Comparison of ENCODE assay signal across 9 cellular contexts in the genomic region with DNA sequence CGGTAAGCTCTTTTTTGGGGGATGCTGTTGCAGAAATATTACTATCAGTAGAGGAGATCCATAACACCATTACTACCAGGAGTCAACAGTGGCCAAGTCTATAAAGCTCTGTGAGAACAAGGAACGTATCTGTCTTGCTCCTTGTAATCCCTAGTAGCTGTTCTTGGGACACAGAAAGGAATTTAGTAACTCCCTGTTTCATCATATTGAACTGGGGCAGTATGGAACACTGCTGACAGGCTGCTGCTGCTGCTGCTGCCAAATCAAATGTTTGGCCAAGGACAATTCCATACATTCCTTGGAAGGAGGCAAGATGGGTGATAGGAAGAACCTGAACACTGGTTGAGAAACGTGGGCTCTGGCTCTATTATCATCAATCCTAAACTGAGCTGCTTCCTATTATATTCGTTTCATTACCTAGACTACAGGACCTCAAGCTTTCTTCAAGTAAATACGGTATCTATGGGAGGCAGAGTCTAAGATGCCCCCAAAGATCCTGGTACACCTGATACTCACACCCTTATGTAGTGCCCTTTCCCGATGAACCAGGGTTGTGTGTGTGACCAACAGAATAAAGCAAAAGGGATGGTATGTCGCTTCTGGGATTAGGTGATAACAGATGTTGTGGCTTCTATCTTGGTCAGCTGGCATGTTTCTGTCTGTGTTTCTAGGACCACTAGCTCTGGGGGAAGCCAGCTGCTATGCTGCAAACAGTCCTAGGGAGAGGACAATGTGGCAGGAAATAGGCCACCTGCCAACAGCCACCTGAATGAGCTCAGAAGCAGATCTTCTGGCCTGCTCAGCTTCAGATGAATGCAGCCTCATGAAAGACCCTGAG. TPM values are rescaled to one million over a fixed set of nuclear protein-coding genes. Genes with fewer than 3 reads are reported as not detected.
A peak's percentile ranks its signal among the peaks of the same experiment; 100 is the strongest.
DNase-seq lines count a peak whose midpoint lies in the region; ATAC-seq and TF ChIP-seq lines count a peak whose summit lies in the region.
"Had no signal": no experiment of that assay in that cellular context is flagged by ENCODE, and none has a peak within 500 bp of the region (broad histone marks: within the 10 kb centered on the region; RNA-seq: fewer than 3 reads in every experiment).

No MANE protein-coding gene starts in this region.

- H3K9ac ChIP-seq in PC-3 (ENCODE audit: low read length), result no peak overlapping the region

- H3K9me2 ChIP-seq in PC-3 (replicated peaks; ENCODE audit: low read length), result no peaks in the 10 kb centered on the region

- no TSS peak for BruUV-seq in PC-3 (replicated peaks; lab: Mats Ljungman, UMichigan)

- TF ChIP-seq CTCF in C4-2B (conservative IDR thresholded peaks at IDR 0.05) (no peak), PC-3 (conservative IDR thresholded peaks at IDR 0.05; ENCODE audit: low read depth, low read length) (no peak)

- no peaks in the 10 kb centered on the region for H3K27me3 ChIP-seq in PC-3 (ENCODE audit: low read length)

- POLR2A ChIA-PET in PC-3 (lab: Charles Lee; ENCODE audit: unreplicated experiment), result interaction anchor here (0.6 kb wide), 1 partner anchor 18 kb away, joined by 7 read pairs; no protein-coding TSS in a partner anchor

- H3K27ac ChIP-seq in C4-2B (peak overlapping the region; percentile 81), PC-3 (ENCODE audit: low read length) (no peak overlapping the region)
- H3K27ac ChIP-seq: thoracic aorta had no signal

- H3K4me1 ChIP-seq in PC-3 (ENCODE audit: insufficient read depth, low read length), result peaks cover 23% of the 10 kb centered on the region

- CTCF ChIA-PET in PC-3 (lab: Charles Lee), result no interaction called here

- intact Hi-C loops in PC-3 (cut with micrococcal nuclease), result no loop called here

- H3F3A ChIP-seq in PC-3 (ENCODE audit: low read length, unreplicated experiment), result no peaks in the 10 kb centered on the region

- DNase-seq in PC-3 (peak; percentile 34), fibroblast of peridontal ligament (ENCODE audit: extremely low read depth) (peak; percentile 75), H4 (ENCODE audit: low spot score) (no peak), NCI-H2227 (lab: John Stamatoyannopoulos, UW; ENCODE audit: unreplicated experiment) (no peak), NK-92 (lab: John Stamatoyannopoulos, UW; ENCODE audit: unreplicated experiment) (no peak)

- H3K9me3 ChIP-seq in PC-3 (ENCODE audit: low read length), result no peaks in the 10 kb centered on the region
- H3K9me3 ChIP-seq: thoracic aorta had no signal

- ATAC-seq in GM18907 (IDR thresholded peaks at IDR 0.05; ENCODE audit: unreplicated experiment) (peak; percentile 80), HG03103 (IDR thresholded peaks at IDR 0.05; ENCODE audit: low read depth, unreplicated experiment) (peak; percentile 54), PC-3 (peak; percentile 45)

- no peak overlapping the region for H3K4me2 ChIP-seq in PC-3 (ENCODE audit: low read length)

- peaks cover 79% of the 10 kb centered on the region for H3K79me2 ChIP-seq in PC-3 (ENCODE audit: low read length)

- H4K20me1 ChIP-seq in PC-3 (ENCODE audit: low read length), result no peaks in the 10 kb centered on the region

- H2AFZ ChIP-seq in PC-3 (ENCODE audit: low read length), result no peak overlapping the region

- H3K4me3 ChIP-seq in PC-3 (ENCODE audit: low read length), result no peak overlapping the region
- H3K4me3 ChIP-seq: thoracic aorta had no signal

- no peaks in the 10 kb centered on the region for H3K36me3 ChIP-seq in PC-3 (ENCODE audit: low read depth, low read length)
- H3K36me3 ChIP-seq: thoracic aorta had no signal

RNA-seq across cellular contexts. Expression of gene ELOVL5, which starts 39.5 kb away (rescaled TPM):
- 57.2 and 62.7 TPM in 2 replicates for total RNA-seq in PC-3 (2014; rRNA removed)
- 102 and 131 TPM in 2 replicates for total RNA-seq in H4 (2014; rRNA removed; shearing (Covaris generic))

Comparison
In these comparisons a context has a peak if more than half of its experiments do, and no peak if none do; other contexts are left out.
1. DNase-seq: peak in PC-3 (single experiment) and fibroblast of peridontal ligament (single experiment); none in H4 (single experiment), NCI-H2227 (single experiment) and NK-92 (single experiment).
2. Peak in every context shown above with its lines, with median percentiles within 50 percentile points of each other: ATAC-seq.